ENCODE assay signal across 21 cellular contexts in genomic region chr3:4606915-4607314, GRCh38.
A peak's percentile ranks its signal among the peaks of the same experiment; 100 is the strongest.
DNase-seq lines count a peak whose midpoint lies in the region; ATAC-seq and TF ChIP-seq lines count a peak whose summit lies in the region.
"Had no signal": no experiment of that assay in that cellular context is flagged by ENCODE, and none has a peak within 500 bp of the region (broad histone marks: within the 10 kb centered on the region; RNA-seq: fewer than 3 reads in every experiment).

No MANE protein-coding gene starts in this region.

- no peaks in the 10 kb centered on the region for H3K27me3 ChIP-seq in cardiac muscle cell
- no peaks in the 10 kb centered on the region for H3K27me3 ChIP-seq in left lung
- H3K27me3 ChIP-seq: BLaER1 had no signal

- no peak for ATAC-seq in activated naive CD8-positive, alpha-beta T cell treated with anti-CD3 and anti-CD28 coated beads, Interleukin-2, amount 50 U/mL, for 24 hours
- no peak for ATAC-seq in stimulated activated naive B cell treated with anti-CD40 and anti-IgM and Interleukin-4, amounts not matched to agents 10 μg/mL and 1 μg/mL and 100 μg/mL, for 72 hours (replicated peaks)
- ATAC-seq in GM21528 (IDR thresholded peaks at IDR 0.05; ENCODE audit: low FRiP score, unreplicated experiment) (no peak), left lung (no peak)
- ATAC-seq: PC-3 had no signal

- H3K4me3 Mint-ChIP-seq in activated naive CD8-positive, alpha-beta T cell treated with anti-CD3 and anti-CD28 coated beads, Interleukin-2, amount 50 U/mL, for 24 hours = no peak overlapping the region
- H3K4me3 Mint-ChIP-seq in activated naive CD8-positive, alpha-beta T cell treated with anti-CD3 and anti-CD28 coated beads for 36 hours = no peak overlapping the region
- H3K4me3 Mint-ChIP-seq in stimulated activated naive B cell treated with anti-CD40 and anti-IgM and Interleukin-4, amounts not matched to agents 10 μg/mL and 1 μg/mL and 100 μg/mL, for 72 hours = no peak overlapping the region
- H3K4me3 Mint-ChIP-seq: CD8-positive, alpha-beta memory T cell had no signal

- intact Hi-C loops in left lung (cut with DNase I) = no loop called here

- no peak for DNase-seq in activated naive CD8-positive, alpha-beta T cell treated with anti-CD3 and anti-CD28 coated beads, Interleukin-2, amount 50 U/mL, for 24 hours
- DNase-seq in activated naive CD8-positive, alpha-beta T cell treated with anti-CD3 and anti-CD28 coated beads for 36 hours = no peak
- DNase-seq in cardiac muscle cell (ENCODE audit: low read depth in 1 of 2, low spot score in 1 of 2) (peak in 1 of 2 donors; percentile 55), kidney tubule cell (ENCODE audit: low spot score) (peak; percentile 44), left lung (no peak), SW 1271 (lab: John Stamatoyannopoulos, UW) (no peak)
- DNase-seq in stimulated activated naive B cell treated with anti-CD40 and anti-IgM and Interleukin-4, amounts not matched to agents 10 μg/mL and 1 μg/mL and 100 μg/mL, for 72 hours = no peak
- DNase-seq: CD8-positive, alpha-beta memory T cell; DMS79 treated with DMSO at 0.1 percent for 48 hours; GM23248; IMR-90; Karpas-422; NCI-H1105; NCI-H1694; NCI-H510A treated with DMSO at 0.1 percent for 48 hours; NCI-H82; PC-3 had no signal

- H3K36me3 Mint-ChIP-seq in activated naive CD8-positive, alpha-beta T cell treated with anti-CD3 and anti-CD28 coated beads, Interleukin-2, amount 50 U/mL, for 24 hours (ENCODE audit: low read depth) = peaks cover 9% of the 10 kb centered on the region
- peaks cover 1% of the 10 kb centered on the region for H3K36me3 Mint-ChIP-seq in activated naive CD8-positive, alpha-beta T cell treated with anti-CD3 and anti-CD28 coated beads for 36 hours
- H3K36me3 Mint-ChIP-seq in stimulated activated naive B cell treated with anti-CD40 and anti-IgM and Interleukin-4, amounts not matched to agents 10 μg/mL and 1 μg/mL and 100 μg/mL, for 72 hours = peaks cover 18 to 28% of the 10 kb centered on the region in 2 donors

- H3K36me3 ChIP-seq in cardiac muscle cell (no peaks in the 10 kb centered on the region), left lung (no peaks in the 10 kb centered on the region)
- H3K36me3 ChIP-seq: BLaER1 had no signal

- H3K27ac Mint-ChIP-seq in activated naive CD8-positive, alpha-beta T cell treated with anti-CD3 and anti-CD28 coated beads, Interleukin-2, amount 50 U/mL, for 24 hours = peak overlapping the region; percentile 33
- no peak overlapping the region for H3K27ac Mint-ChIP-seq in activated naive CD8-positive, alpha-beta T cell treated with anti-CD3 and anti-CD28 coated beads for 36 hours
- peak overlapping the region; percentile 27 for H3K27ac Mint-ChIP-seq in stimulated activated naive B cell treated with anti-CD40 and anti-IgM and Interleukin-4, amounts not matched to agents 10 μg/mL and 1 μg/mL and 100 μg/mL, for 72 hours

- H3K27ac ChIP-seq in cardiac muscle cell = peak overlapping the region; percentile 78
- no peak overlapping the region for H3K27ac ChIP-seq in left lung
- H3K27ac ChIP-seq: 22Rv1, BLaER1, GM23248, RWPE1 had no signal

- H3K4me1 ChIP-seq in cardiac muscle cell (ENCODE audit: low read depth) (peaks cover 12% of the 10 kb centered on the region), left lung (no peaks in the 10 kb centered on the region)
- H3K4me1 ChIP-seq: BLaER1 had no signal

- H3K9me3 ChIP-seq in cardiac muscle cell (ENCODE audit: low read depth) (no peaks in the 10 kb centered on the region), left lung (no peaks in the 10 kb centered on the region)
- H3K9me3 ChIP-seq: BLaER1 had no signal

- no peaks in the 10 kb centered on the region for H3K9me3 Mint-ChIP-seq in activated naive CD8-positive, alpha-beta T cell treated with anti-CD3 and anti-CD28 coated beads, Interleukin-2, amount 50 U/mL, for 24 hours
- no peaks in the 10 kb centered on the region for H3K9me3 Mint-ChIP-seq in activated naive CD8-positive, alpha-beta T cell treated with anti-CD3 and anti-CD28 coated beads for 36 hours
- H3K9me3 Mint-ChIP-seq in stimulated activated naive B cell treated with anti-CD40 and anti-IgM and Interleukin-4, amounts not matched to agents 10 μg/mL and 1 μg/mL and 100 μg/mL, for 72 hours = no peaks in the 10 kb centered on the region
- H3K9me3 Mint-ChIP-seq: CD8-positive, alpha-beta memory T cell had no signal

- H3K4me3 ChIP-seq in cardiac muscle cell (no peak overlapping the region), left lung (no peak overlapping the region)
- H3K4me3 ChIP-seq: BLaER1, GM23248 had no signal

- TF ChIP-seq CTCF in cardiac muscle cell (IDR thresholded peaks at IDR 0.05; ENCODE audit: low read depth, low read length) (no peak), left lung (IDR thresholded peaks at IDR 0.05) (no peak)

- no peaks in the 10 kb centered on the region for H3K27me3 Mint-ChIP-seq in activated naive CD8-positive, alpha-beta T cell treated with anti-CD3 and anti-CD28 coated beads, Interleukin-2, amount 50 U/mL, for 24 hours
- H3K27me3 Mint-ChIP-seq in activated naive CD8-positive, alpha-beta T cell treated with anti-CD3 and anti-CD28 coated beads for 36 hours = no peaks in the 10 kb centered on the region
- no peaks in the 10 kb centered on the region for H3K27me3 Mint-ChIP-seq in stimulated activated naive B cell treated with anti-CD40 and anti-IgM and Interleukin-4, amounts not matched to agents 10 μg/mL and 1 μg/mL and 100 μg/mL, for 72 hours
- H3K27me3 Mint-ChIP-seq: CD8-positive, alpha-beta memory T cell had no signal

- peaks cover 15% of the 10 kb centered on the region for H3K4me1 Mint-ChIP-seq in activated naive CD8-positive, alpha-beta T cell treated with anti-CD3 and anti-CD28 coated beads, Interleukin-2, amount 50 U/mL, for 24 hours
- H3K4me1 Mint-ChIP-seq in activated naive CD8-positive, alpha-beta T cell treated with anti-CD3 and anti-CD28 coated beads for 36 hours = peaks cover 11% of the 10 kb centered on the region
- H3K4me1 Mint-ChIP-seq in stimulated activated naive B cell treated with anti-CD40 and anti-IgM and Interleukin-4, amounts not matched to agents 10 μg/mL and 1 μg/mL and 100 μg/mL, for 72 hours = peaks cover 48 to 66% of the 10 kb centered on the region in 2 donors
